In the genomic region with DNA sequence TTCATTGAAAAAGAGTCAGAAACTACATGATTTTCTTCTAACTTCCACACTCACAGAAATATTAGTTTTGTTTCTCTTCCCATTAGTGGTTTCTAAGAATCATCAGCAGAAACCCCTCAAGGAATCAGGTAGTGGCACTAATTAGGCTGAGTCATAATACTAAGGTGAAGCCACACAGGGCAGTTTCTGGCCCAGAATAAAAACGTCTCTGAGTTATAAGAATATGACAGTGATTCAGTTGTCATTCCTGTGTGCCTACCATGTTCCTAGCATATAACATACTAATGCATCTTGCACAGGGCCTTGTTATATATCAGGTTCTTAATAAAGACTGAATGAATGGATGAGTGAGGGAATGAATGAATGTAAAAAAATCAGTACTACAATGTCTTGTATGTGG, we compare ENCODE assay signal across 16 cellular contexts.
DNase-seq lines count a peak whose midpoint lies in the region; ATAC-seq lines count a peak whose summit lies in the region.
"Had no signal": no experiment of that assay in that cellular context is flagged by ENCODE, and none has a peak within 500 bp of the region (broad histone marks: within the 10 kb centered on the region; RNA-seq: fewer than 3 reads in every experiment).

No MANE protein-coding gene starts in this region.

- peaks cover 7% of the 10 kb centered on the region for H3K36me3 Mint-ChIP-seq in activated naive CD8-positive, alpha-beta T cell treated with anti-CD3 and anti-CD28 coated beads for 36 hours
- no peaks in the 10 kb centered on the region for H3K36me3 Mint-ChIP-seq in activated naive CD8-positive, alpha-beta T cell treated with anti-CD3 and anti-CD28 coated beads, Interleukin-2, amount 50 U/mL, for 24 hours (ENCODE audit: low read depth)
- H3K36me3 Mint-ChIP-seq: activated naive CD4-positive, alpha-beta T cell treated with anti-CD3 and anti-CD28 coated beads, Interleukin-2, amount 10 ng/mL, durations not matched to agents 7 days and 5 days had no signal

- ATAC-seq in activated naive CD8-positive, alpha-beta T cell treated with anti-CD3 and anti-CD28 coated beads, Interleukin-2, amount 50 U/mL, for 24 hours: no peak
- ATAC-seq in GM21786 (IDR thresholded peaks at IDR 0.05; ENCODE audit: unreplicated experiment) (peak; percentile 74), HG03175 (IDR thresholded peaks at IDR 0.05; ENCODE audit: unreplicated experiment) (peak; percentile 63)
- peak; percentile 55 for ATAC-seq in stimulated activated naive CD8-positive, alpha-beta T cell treated with anti-CD3 and anti-CD28 coated beads, Interleukin-15, amount 100 ng/mL, for 72 hours
- ATAC-seq: A549 had no signal

- no peaks in the 10 kb centered on the region for H3K27me3 Mint-ChIP-seq in activated naive CD8-positive, alpha-beta T cell treated with anti-CD3 and anti-CD28 coated beads for 36 hours
- no peaks in the 10 kb centered on the region for H3K27me3 Mint-ChIP-seq in activated naive CD8-positive, alpha-beta T cell treated with anti-CD3 and anti-CD28 coated beads, Interleukin-2, amount 50 U/mL, for 24 hours
- no peaks in the 10 kb centered on the region for H3K27me3 Mint-ChIP-seq in stimulated activated naive CD8-positive, alpha-beta T cell treated with anti-CD3 and anti-CD28 coated beads, Interleukin-15, amount 100 ng/mL, for 72 hours
- H3K27me3 Mint-ChIP-seq: activated naive CD4-positive, alpha-beta T cell treated with anti-CD3 and anti-CD28 coated beads, Interleukin-2, amount 10 ng/mL, durations not matched to agents 7 days and 5 days had no signal

- H3K27ac Mint-ChIP-seq in activated naive CD8-positive, alpha-beta T cell treated with anti-CD3 and anti-CD28 coated beads for 36 hours: peak overlapping the region; percentile 13
- H3K27ac Mint-ChIP-seq in activated naive CD8-positive, alpha-beta T cell treated with anti-CD3 and anti-CD28 coated beads, Interleukin-2, amount 50 U/mL, for 24 hours: no peak overlapping the region
- no peak overlapping the region for H3K27ac Mint-ChIP-seq in stimulated activated naive CD8-positive, alpha-beta T cell treated with anti-CD3 and anti-CD28 coated beads, Interleukin-15, amount 100 ng/mL, for 72 hours
- H3K27ac Mint-ChIP-seq: activated naive CD4-positive, alpha-beta T cell treated with anti-CD3 and anti-CD28 coated beads, Interleukin-2, amount 10 ng/mL, durations not matched to agents 7 days and 5 days; nephron had no signal

- peaks cover 4% of the 10 kb centered on the region for H3K9me3 Mint-ChIP-seq in activated naive CD8-positive, alpha-beta T cell treated with anti-CD3 and anti-CD28 coated beads for 36 hours
- peaks cover 18% of the 10 kb centered on the region for H3K9me3 Mint-ChIP-seq in activated naive CD8-positive, alpha-beta T cell treated with anti-CD3 and anti-CD28 coated beads, Interleukin-2, amount 50 U/mL, for 24 hours
- H3K9me3 Mint-ChIP-seq in stimulated activated naive CD8-positive, alpha-beta T cell treated with anti-CD3 and anti-CD28 coated beads, Interleukin-15, amount 100 ng/mL, for 72 hours: peaks cover 1 to 3% of the 10 kb centered on the region in 2 donors

- DNase-seq in activated naive CD8-positive, alpha-beta T cell treated with anti-CD3 and anti-CD28 coated beads for 36 hours: no peak
- DNase-seq in activated naive CD8-positive, alpha-beta T cell treated with anti-CD3 and anti-CD28 coated beads, Interleukin-2, amount 50 U/mL, for 24 hours: no peak
- DNase-seq in stimulated activated naive CD8-positive, alpha-beta T cell treated with anti-CD3 and anti-CD28 coated beads, Interleukin-15, amount 100 ng/mL, for 72 hours: no peak
- DNase-seq in cerebellar cortex (ENCODE audit: low spot score) (no peak), DMS153 (lab: John Stamatoyannopoulos, UW) (no peak), amygdala (lab: John Stamatoyannopoulos, UW) (no peak)
- DNase-seq: activated naive CD4-positive, alpha-beta T cell treated with anti-CD3 and anti-CD28 coated beads, Interleukin-2, amount 10 ng/mL, durations not matched to agents 7 days and 5 days; colonic mucosa; DND-41; foreskin fibroblast; NCI-H2029 treated with DMSO at 0.1 percent for 48 hours; stimulated activated CD8-positive, alpha-beta memory T cell treated with anti-CD3 and anti-CD28 coated beads, Interleukin-4, amount 100 ng/mL, for 48 hours had no signal

- no peak overlapping the region for H3K4me3 Mint-ChIP-seq in activated naive CD8-positive, alpha-beta T cell treated with anti-CD3 and anti-CD28 coated beads for 36 hours
- H3K4me3 Mint-ChIP-seq in activated naive CD8-positive, alpha-beta T cell treated with anti-CD3 and anti-CD28 coated beads, Interleukin-2, amount 50 U/mL, for 24 hours: no peak overlapping the region
- no peak overlapping the region for H3K4me3 Mint-ChIP-seq in stimulated activated naive CD8-positive, alpha-beta T cell treated with anti-CD3 and anti-CD28 coated beads, Interleukin-15, amount 100 ng/mL, for 72 hours
- H3K4me3 Mint-ChIP-seq: activated naive CD4-positive, alpha-beta T cell treated with anti-CD3 and anti-CD28 coated beads, Interleukin-2, amount 10 ng/mL, durations not matched to agents 7 days and 5 days; nephron had no signal

- H3K4me1 Mint-ChIP-seq in activated naive CD8-positive, alpha-beta T cell treated with anti-CD3 and anti-CD28 coated beads for 36 hours: peaks cover 26% of the 10 kb centered on the region
- H3K4me1 Mint-ChIP-seq in activated naive CD8-positive, alpha-beta T cell treated with anti-CD3 and anti-CD28 coated beads, Interleukin-2, amount 50 U/mL, for 24 hours: peaks cover 43% of the 10 kb centered on the region
- H3K4me1 Mint-ChIP-seq in stimulated activated naive CD8-positive, alpha-beta T cell treated with anti-CD3 and anti-CD28 coated beads, Interleukin-15, amount 100 ng/mL, for 72 hours: peaks cover 28% of the 10 kb centered on the region
